Comparison of ENCODE assay signal across 8 cellular contexts in genomic region chr15:33068007-33068441, GRCh38.
DNase-seq lines count a peak whose midpoint lies in the region; ATAC-seq and TF ChIP-seq lines count a peak whose summit lies in the region.

No MANE protein-coding gene starts in this region.

- H3K4me3 ChIP-seq in gastroesophageal sphincter (no peak overlapping the region), prostate gland (peak overlapping the region; percentile 0 to 3), coronary artery (no peak overlapping the region)

- H3K36me3 ChIP-seq in gastroesophageal sphincter (no peaks in the 10 kb centered on the region), prostate gland (no peaks in the 10 kb centered on the region)

- H3K27me3 Mint-ChIP-seq in CD4-positive, alpha-beta T cell: peaks cover 5% of the 10 kb centered on the region
- H3K27me3 Mint-ChIP-seq in HFFc6 (ENCODE audit: insufficient read depth) (peaks cover 1% of the 10 kb centered on the region; the same call in 1 of the 2 replicates), T-helper 17 cell (peaks cover 35% of the 10 kb centered on the region)

- POLR2A ChIA-PET in CD4-positive, alpha-beta T cell (lab: Charles Lee): no interaction called here

- H3K27ac ChIP-seq in CD4-positive, alpha-beta T cell (ENCODE audit: low read depth, low read length): no peak overlapping the region
- H3K27ac ChIP-seq in gastroesophageal sphincter (peak overlapping the region in 1 of 4 donors; percentile 36), prostate gland (peak overlapping the region; percentile 70 to 72), coronary artery (no peak overlapping the region)

- H3K9me3 Mint-ChIP-seq in CD4-positive, alpha-beta T cell: no peaks in the 10 kb centered on the region
- no peaks in the 10 kb centered on the region for H3K9me3 Mint-ChIP-seq in HFFc6

- H3K4me1 Mint-ChIP-seq in CD4-positive, alpha-beta T cell (ENCODE audit: low read depth): peaks cover 18% of the 10 kb centered on the region
- H3K4me1 Mint-ChIP-seq in HFFc6 (ENCODE audit: low read depth): peaks cover 64% of the 10 kb centered on the region
- peaks cover 20% of the 10 kb centered on the region for H3K4me1 Mint-ChIP-seq in T-helper 17 cell

- no peaks in the 10 kb centered on the region for H3K36me3 Mint-ChIP-seq in CD4-positive, alpha-beta T cell (ENCODE audit: low read depth)
- H3K36me3 Mint-ChIP-seq in HFFc6 (ENCODE audit: low read depth) (peaks cover 12% of the 10 kb centered on the region), T-helper 17 cell (ENCODE audit: low read depth) (peaks cover 13% of the 10 kb centered on the region)

- no peak for DNase-seq in CD4-positive, alpha-beta T cell
- peak; percentile 68 for DNase-seq in HFFc6
- DNase-seq in T-helper 17 cell: no peak
- peak; percentile 65 for DNase-seq in prostate gland (ENCODE audit: low spot score)
- DNase-seq in NCI-H187 treated with DMSO at 0.1 percent for 48 hours (lab: John Stamatoyannopoulos, UW): no peak
- no peak for DNase-seq in coronary artery (ENCODE audit: low spot score)

- peaks cover 0 to 15% (median 0%) of the 10 kb centered on the region in 3 donors for H3K4me1 ChIP-seq in gastroesophageal sphincter
- peaks cover 9% of the 10 kb centered on the region for H3K4me1 ChIP-seq in prostate gland (replicated peaks)

- no peak for ATAC-seq in CD4-positive, alpha-beta T cell (ENCODE audit: poor library complexity)
- peak; percentile 52 for ATAC-seq in T-helper 17 cell
- ATAC-seq in gastroesophageal sphincter: peak; percentile 74
- ATAC-seq in HG03378 (IDR thresholded peaks at IDR 0.05; ENCODE audit: unreplicated experiment): no peak

- no peak for TF ChIP-seq EP300 in gastroesophageal sphincter (IDR thresholded peaks at IDR 0.05)

- CTCF ChIA-PET in CD4-positive, alpha-beta T cell (lab: Charles Lee): no interaction called here

- TF ChIP-seq POLR2A in gastroesophageal sphincter (IDR thresholded peaks at IDR 0.05) (no peak), prostate gland (IDR thresholded peaks at IDR 0.05) (no peak)

- peak overlapping the region; percentile 12 for H3K27ac Mint-ChIP-seq in CD4-positive, alpha-beta T cell
- H3K27ac Mint-ChIP-seq in HFFc6: peak overlapping the region; percentile 98
- H3K27ac Mint-ChIP-seq in T-helper 17 cell: peak overlapping the region; percentile 82

- intact Hi-C loops in CD4-positive, alpha-beta T cell (cut with DNase I, micrococcal nuclease): no loop called here
- intact Hi-C loops in prostate gland (cut with DNase I): no loop called here

- WGBS in gastroesophageal sphincter (ENCODE audit: low coverage in 1 of 2), 2 donors: 58 to 64% methylated on average over 4 to 6 of the region's 14 CpGs
- 37% methylated on average over 14 of the region's 14 CpGs for WGBS in prostate gland

- no peaks in the 10 kb centered on the region for H3K9me3 ChIP-seq in CD4-positive, alpha-beta T cell (ENCODE audit: control insufficient read depth, low read length)
- H3K9me3 ChIP-seq in T-helper 17 cell (ENCODE audit: control insufficient read depth, low read length, poor library complexity, severe bottlenecking): no peaks in the 10 kb centered on the region
- no peaks in the 10 kb centered on the region for H3K9me3 ChIP-seq in gastroesophageal sphincter
- no peaks in the 10 kb centered on the region for H3K9me3 ChIP-seq in prostate gland

- peak overlapping the region; percentile 70 for H3K4me3 Mint-ChIP-seq in CD4-positive, alpha-beta T cell
- H3K4me3 Mint-ChIP-seq in HFFc6: peak overlapping the region; percentile 89
- H3K4me3 Mint-ChIP-seq in T-helper 17 cell: peak overlapping the region; percentile 80

- no peak for TF ChIP-seq CTCF in CD4-positive, alpha-beta T cell (IDR thresholded peaks at IDR 0.05)
- TF ChIP-seq CTCF in HFFc6 (IDR thresholded peaks at IDR 0.05) (no peak), gastroesophageal sphincter (IDR thresholded peaks at IDR 0.05) (no peak), prostate gland (IDR thresholded peaks at IDR 0.05) (no peak), coronary artery (IDR thresholded peaks at IDR 0.05) (no peak)

- no peaks in the 10 kb centered on the region for H3K27me3 ChIP-seq in CD4-positive, alpha-beta T cell (ENCODE audit: control insufficient read depth, insufficient read depth, low read length)
- no peaks in the 10 kb centered on the region for H3K27me3 ChIP-seq in gastroesophageal sphincter
- no peaks in the 10 kb centered on the region for H3K27me3 ChIP-seq in prostate gland (replicated peaks; ENCODE audit: insufficient read depth)

Comparison
In these comparisons a context has a peak if more than half of its experiments do, and no peak if none do; other contexts are left out.
1. ATAC-seq: peak in T-helper 17 cell (single experiment) and gastroesophageal sphincter (single experiment); none in CD4-positive, alpha-beta T cell (single experiment) and HG03378 (single experiment).
2. DNase-seq: peak in HFFc6 (single experiment) and prostate gland (single experiment); none in CD4-positive, alpha-beta T cell (0 of 10), T-helper 17 cell (0 of 3), NCI-H187 treated with DMSO at 0.1 percent for 48 hours (single experiment) and coronary artery (single experiment).
3. H3K27ac ChIP-seq: peak in prostate gland (2 of 2); none in CD4-positive, alpha-beta T cell (single experiment) and coronary artery (0 of 2).
4. H3K27ac Mint-ChIP-seq: peak in every context shown above with its lines; median percentile 98 in HFFc6; 82 in T-helper 17 cell; 12 in CD4-positive, alpha-beta T cell.
5. H3K4me3 ChIP-seq: peak in prostate gland (2 of 2); none in gastroesophageal sphincter (0 of 2) and coronary artery (single experiment).
6. Peak in every context shown above with its lines, with median percentiles within 50 percentile points of each other: H3K4me3 Mint-ChIP-seq.